Comparison of ENCODE assay signal across 12 cellular contexts in genomic region chr20:57400262-57400701, GRCh38. TPM values are rescaled to one million over a fixed set of nuclear protein-coding genes. Genes with fewer than 3 reads are reported as not detected.
DNase-seq lines count a peak whose midpoint lies in the region; ATAC-seq lines count a peak whose summit lies in the region.
"Had no signal": no experiment of that assay in that cellular context is flagged by ENCODE, and none has a peak within 500 bp of the region (broad histone marks: within the 10 kb centered on the region; RNA-seq: fewer than 3 reads in every experiment).

No MANE protein-coding gene starts in this region.

- peak overlapping the region; percentile 95 for H3K27ac Mint-ChIP-seq in activated CD4-positive, alpha-beta T cell treated with anti-CD3 and anti-CD28 coated beads, Interleukin-2, amount 10 ng/mL, durations not matched to agents 24 days and 14 days
- peak overlapping the region; percentile 97 to 100 for H3K27ac Mint-ChIP-seq in T-cell
- peak overlapping the region; percentile 94 for H3K27ac Mint-ChIP-seq in stimulated activated naive B cell treated with anti-CD40 and anti-IgM and Interleukin-4, amounts not matched to agents 10 μg/mL and 1 μg/mL and 100 μg/mL, for 72 hours

- CTCF ChIA-PET in T-cell (lab: Charles Lee), result no interaction called here

- no peak overlapping the region for H3K27ac ChIP-seq in caudate nucleus (ENCODE audit: low read depth, low read length)
- H3K27ac ChIP-seq: A549, PC-9 had no signal

- no peak for ATAC-seq in T-cell (replicated peaks in 1 of 4)
- no peak for ATAC-seq in left ventricle myocardium superior
- ATAC-seq in stimulated activated naive B cell treated with anti-CD40 and anti-IgM and Interleukin-4, amounts not matched to agents 10 μg/mL and 1 μg/mL and 100 μg/mL, for 72 hours (replicated peaks), result no peak
- no peak for ATAC-seq in GM21526 (IDR thresholded peaks at IDR 0.05; ENCODE audit: low FRiP score, unreplicated experiment)
- ATAC-seq: A549 had no signal

- no peaks in the 10 kb centered on the region for H3K27me3 Mint-ChIP-seq in activated CD4-positive, alpha-beta T cell treated with anti-CD3 and anti-CD28 coated beads, Interleukin-2, amount 10 ng/mL, durations not matched to agents 24 days and 14 days
- H3K27me3 Mint-ChIP-seq in T-cell, result no peaks in the 10 kb centered on the region
- H3K27me3 Mint-ChIP-seq in stimulated activated naive B cell treated with anti-CD40 and anti-IgM and Interleukin-4, amounts not matched to agents 10 μg/mL and 1 μg/mL and 100 μg/mL, for 72 hours, result no peaks in the 10 kb centered on the region

- peak overlapping the region; percentile 56 for H3K4me3 Mint-ChIP-seq in activated CD4-positive, alpha-beta T cell treated with anti-CD3 and anti-CD28 coated beads, Interleukin-2, amount 10 ng/mL, durations not matched to agents 24 days and 14 days
- H3K4me3 Mint-ChIP-seq in T-cell, result peak overlapping the region; percentile 83 to 94 (median 84)
- H3K4me3 Mint-ChIP-seq in stimulated activated naive B cell treated with anti-CD40 and anti-IgM and Interleukin-4, amounts not matched to agents 10 μg/mL and 1 μg/mL and 100 μg/mL, for 72 hours, result peak overlapping the region; percentile 82 to 83

- intact Hi-C loops in activated CD4-positive, alpha-beta T cell treated with anti-CD3 and anti-CD28 coated beads, Interleukin-2, amount 10 ng/mL, durations not matched to agents 24 days and 14 days (cut with micrococcal nuclease), result no loop called here
- intact Hi-C loops in left ventricle myocardium superior (cut with micrococcal nuclease), result no loop called here

- POLR2A ChIA-PET in T-cell (lab: Charles Lee), result interaction anchor here in 1 of 2 donors (0.7 kb wide), 1 partner anchor 1512 kb away, joined by 3 read pairs; no protein-coding TSS in a partner anchor

- peaks cover 70% of the 10 kb centered on the region for H3K36me3 Mint-ChIP-seq in activated CD4-positive, alpha-beta T cell treated with anti-CD3 and anti-CD28 coated beads, Interleukin-2, amount 10 ng/mL, durations not matched to agents 24 days and 14 days (ENCODE audit: low read depth)
- peaks cover 55% of the 10 kb centered on the region for H3K36me3 Mint-ChIP-seq in T-cell
- H3K36me3 Mint-ChIP-seq in stimulated activated naive B cell treated with anti-CD40 and anti-IgM and Interleukin-4, amounts not matched to agents 10 μg/mL and 1 μg/mL and 100 μg/mL, for 72 hours, result peaks cover 55 to 67% of the 10 kb centered on the region in 2 donors

- H3K4me1 Mint-ChIP-seq in activated CD4-positive, alpha-beta T cell treated with anti-CD3 and anti-CD28 coated beads, Interleukin-2, amount 10 ng/mL, durations not matched to agents 24 days and 14 days, result peaks cover 56% of the 10 kb centered on the region
- H3K4me1 Mint-ChIP-seq in T-cell, result peaks cover 76 to 92% (median 92%) of the 10 kb centered on the region in 3 donors
- peaks cover 61 to 97% of the 10 kb centered on the region in 2 donors for H3K4me1 Mint-ChIP-seq in stimulated activated naive B cell treated with anti-CD40 and anti-IgM and Interleukin-4, amounts not matched to agents 10 μg/mL and 1 μg/mL and 100 μg/mL, for 72 hours

- no peaks in the 10 kb centered on the region for H3K9me3 Mint-ChIP-seq in activated CD4-positive, alpha-beta T cell treated with anti-CD3 and anti-CD28 coated beads, Interleukin-2, amount 10 ng/mL, durations not matched to agents 24 days and 14 days
- no peaks in the 10 kb centered on the region for H3K9me3 Mint-ChIP-seq in T-cell
- no peaks in the 10 kb centered on the region for H3K9me3 Mint-ChIP-seq in stimulated activated naive B cell treated with anti-CD40 and anti-IgM and Interleukin-4, amounts not matched to agents 10 μg/mL and 1 μg/mL and 100 μg/mL, for 72 hours

- no peak for DNase-seq in activated CD4-positive, alpha-beta T cell treated with anti-CD3 and anti-CD28 coated beads, Interleukin-2, amount 10 ng/mL, durations not matched to agents 24 days and 14 days
- DNase-seq in activated CD4-positive, alpha-beta T cell treated with anti-CD3 and anti-CD28 coated beads, Interleukin-2, amount 50 U/mL, for 48 hours, result no peak
- no peak for DNase-seq in T-cell
- DNase-seq in left ventricle myocardium superior, result peak; percentile 24
- no peak for DNase-seq in stimulated activated naive B cell treated with anti-CD40 and anti-IgM and Interleukin-4, amounts not matched to agents 10 μg/mL and 1 μg/mL and 100 μg/mL, for 72 hours
- no peak for DNase-seq in stimulated activated CD4-positive, alpha-beta T cell treated with anti-CD3 and anti-CD28 coated beads, Interleukin-4, amount 100 ng/mL, for 1 hour
- no peak for DNase-seq in caudate nucleus (lab: John Stamatoyannopoulos, UW)
- DNase-seq: NCI-H146, PC-9, trophoblast cell had no signal

RNA-seq across cellular contexts. Expression of gene RBM38, which starts 9.1 kb away (rescaled TPM):
- total RNA-seq in activated CD4-positive, alpha-beta T cell treated with anti-CD3 and anti-CD28 coated beads, Interleukin-2, amount 10 ng/mL, durations not matched to agents 24 days and 14 days, result 100 and 103 TPM in 2 replicates
- total RNA-seq in T-cell (100 to 1,000 TPM; 111 to 271 (median 124) TPM), left ventricle myocardium superior (89.3 TPM)

RNA-seq across cellular contexts. Expression of gene RAE1, which starts 49.2 kb away (rescaled TPM):
- 58.2 and 63.4 TPM in 2 replicates for total RNA-seq in activated CD4-positive, alpha-beta T cell treated with anti-CD3 and anti-CD28 coated beads, Interleukin-2, amount 10 ng/mL, durations not matched to agents 24 days and 14 days
- total RNA-seq in T-cell (10 to 100 TPM; 29.0 to 41.1 (median 29.4) TPM), left ventricle myocardium superior (15.1 TPM)
